5 cellular contexts compared by ENCODE assay signal in genomic region chr2:72172478-72172877, GRCh38. TPM values are rescaled to one million over a fixed set of nuclear protein-coding genes. Genes with fewer than 3 reads are reported as not detected.
"Had no signal": no experiment of that assay in that cellular context is flagged by ENCODE, and none has a peak within 500 bp of the region (broad histone marks: within the 10 kb centered on the region; RNA-seq: fewer than 3 reads in every experiment).

No MANE protein-coding gene starts in this region.

- H3K4me3 Mint-ChIP-seq: GM23338, H9 had no signal

- H3K27ac Mint-ChIP-seq: GM23338 had no signal

- DNase-seq: H9, HCEC 1CT, IMR-90, KBM-7 had no signal

- H3K9me3 Mint-ChIP-seq: GM23338, H9 had no signal

- H3K4me3 ChIP-seq: GM23338 had no signal

RNA-seq across cellular contexts. Expression of gene CYP26B1, which starts 24.8 kb away (rescaled TPM):
- total RNA-seq: IMR-90 had no signal
